In genomic region chr5:170257370-170257769, GRCh38 we compare ENCODE assay signal across 1 cellular context.
TF ChIP-seq lines count a peak whose summit lies in the region.

No MANE protein-coding gene starts in this region.

TF ChIP-seq in H1, 55 proteins besides CTCF, POLR2A, EP300 and RAD21:
- TF ChIP-seq SUZ12 (IDR thresholded peaks at IDR 0.05; ENCODE audit: low read length) (no peak), SIN3A (conservative IDR thresholded peaks at IDR 0.05 in 1 of 2, IDR thresholded peaks at IDR 0.05 in 1 of 2; ENCODE audit: low read depth in 1 of 2, low read length in 2 of 2) (no peak), CHD2 (IDR thresholded peaks at IDR 0.05; ENCODE audit: low read length) (no peak), POU5F1 (IDR thresholded peaks at IDR 0.05; ENCODE audit: low read depth, low read length) (no peak), GABPA (IDR thresholded peaks at IDR 0.05; ENCODE audit: borderline replicate concordance, insufficient read depth, low read length) (no peak)
